In the genomic region with DNA sequence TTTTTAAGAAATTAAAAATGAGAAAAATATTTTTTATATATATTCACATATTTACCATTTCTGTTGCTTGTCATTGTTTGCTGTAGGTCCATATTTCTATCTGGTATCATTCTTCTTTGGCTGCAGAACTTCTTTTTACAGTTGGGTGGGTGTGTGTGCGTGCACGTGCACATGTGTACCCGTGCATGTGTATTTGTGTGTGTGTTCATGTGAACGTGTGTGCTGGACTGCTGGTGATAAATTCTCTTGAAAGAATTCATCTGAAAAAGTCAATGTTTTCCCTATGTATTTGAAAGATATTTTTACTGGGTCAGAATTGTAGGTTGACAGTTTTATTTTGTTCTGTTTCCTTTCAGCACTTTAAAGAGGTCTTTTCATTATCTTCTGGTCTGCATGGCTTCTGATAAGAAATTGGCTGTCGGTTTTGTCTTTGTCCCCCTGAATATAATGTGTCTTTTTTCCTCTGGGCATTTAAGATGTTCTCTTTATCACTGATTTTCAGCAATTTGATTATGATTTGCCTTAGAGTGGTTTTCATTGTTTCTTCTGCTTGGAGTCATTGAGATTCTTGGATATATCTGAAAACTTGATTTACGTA, we compare ENCODE assay signal across 1 cellular context.
TF ChIP-seq lines count a peak whose summit lies in the region.

No MANE protein-coding gene starts in this region.

TF ChIP-seq in K562, 482 proteins besides CTCF, POLR2A, EP300 and RAD21 (continued from another document):
- TF ChIP-seq, protein P1, sequence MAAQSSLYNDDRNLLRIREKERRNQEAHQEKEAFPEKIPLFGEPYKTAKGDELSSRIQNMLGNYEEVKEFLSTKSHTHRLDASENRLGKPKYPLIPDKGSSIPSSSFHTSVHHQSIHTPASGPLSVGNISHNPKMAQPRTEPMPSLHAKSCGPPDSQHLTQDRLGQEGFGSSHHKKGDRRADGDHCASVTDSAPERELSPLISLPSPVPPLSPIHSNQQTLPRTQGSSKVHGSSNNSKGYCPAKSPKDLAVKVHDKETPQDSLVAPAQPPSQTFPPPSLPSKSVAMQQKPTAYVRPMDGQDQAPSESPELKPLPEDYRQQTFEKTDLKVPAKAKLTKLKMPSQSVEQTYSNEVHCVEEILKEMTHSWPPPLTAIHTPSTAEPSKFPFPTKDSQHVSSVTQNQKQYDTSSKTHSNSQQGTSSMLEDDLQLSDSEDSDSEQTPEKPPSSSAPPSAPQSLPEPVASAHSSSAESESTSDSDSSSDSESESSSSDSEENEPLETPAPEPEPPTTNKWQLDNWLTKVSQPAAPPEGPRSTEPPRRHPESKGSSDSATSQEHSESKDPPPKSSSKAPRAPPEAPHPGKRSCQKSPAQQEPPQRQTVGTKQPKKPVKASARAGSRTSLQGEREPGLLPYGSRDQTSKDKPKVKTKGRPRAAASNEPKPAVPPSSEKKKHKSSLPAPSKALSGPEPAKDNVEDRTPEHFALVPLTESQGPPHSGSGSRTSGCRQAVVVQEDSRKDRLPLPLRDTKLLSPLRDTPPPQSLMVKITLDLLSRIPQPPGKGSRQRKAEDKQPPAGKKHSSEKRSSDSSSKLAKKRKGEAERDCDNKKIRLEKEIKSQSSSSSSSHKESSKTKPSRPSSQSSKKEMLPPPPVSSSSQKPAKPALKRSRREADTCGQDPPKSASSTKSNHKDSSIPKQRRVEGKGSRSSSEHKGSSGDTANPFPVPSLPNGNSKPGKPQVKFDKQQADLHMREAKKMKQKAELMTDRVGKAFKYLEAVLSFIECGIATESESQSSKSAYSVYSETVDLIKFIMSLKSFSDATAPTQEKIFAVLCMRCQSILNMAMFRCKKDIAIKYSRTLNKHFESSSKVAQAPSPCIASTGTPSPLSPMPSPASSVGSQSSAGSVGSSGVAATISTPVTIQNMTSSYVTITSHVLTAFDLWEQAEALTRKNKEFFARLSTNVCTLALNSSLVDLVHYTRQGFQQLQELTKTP (IDR thresholded peaks at IDR 0.05; ENCODE audit: low read depth in 1 of 2, partially characterized antibody in 2 of 2): peak in 1 of 2 experiments; percentile 25
- TF ChIP-seq, protein P2, sequence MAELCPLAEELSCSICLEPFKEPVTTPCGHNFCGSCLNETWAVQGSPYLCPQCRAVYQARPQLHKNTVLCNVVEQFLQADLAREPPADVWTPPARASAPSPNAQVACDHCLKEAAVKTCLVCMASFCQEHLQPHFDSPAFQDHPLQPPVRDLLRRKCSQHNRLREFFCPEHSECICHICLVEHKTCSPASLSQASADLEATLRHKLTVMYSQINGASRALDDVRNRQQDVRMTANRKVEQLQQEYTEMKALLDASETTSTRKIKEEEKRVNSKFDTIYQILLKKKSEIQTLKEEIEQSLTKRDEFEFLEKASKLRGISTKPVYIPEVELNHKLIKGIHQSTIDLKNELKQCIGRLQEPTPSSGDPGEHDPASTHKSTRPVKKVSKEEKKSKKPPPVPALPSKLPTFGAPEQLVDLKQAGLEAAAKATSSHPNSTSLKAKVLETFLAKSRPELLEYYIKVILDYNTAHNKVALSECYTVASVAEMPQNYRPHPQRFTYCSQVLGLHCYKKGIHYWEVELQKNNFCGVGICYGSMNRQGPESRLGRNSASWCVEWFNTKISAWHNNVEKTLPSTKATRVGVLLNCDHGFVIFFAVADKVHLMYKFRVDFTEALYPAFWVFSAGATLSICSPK (IDR thresholded peaks at IDR 0.05; ENCODE audit: borderline replicate concordance): no peak
- TF ChIP-seq NCOA1 (IDR thresholded peaks at IDR 0.05; ENCODE audit: low read depth) (no peak), ZNF134 (CRISPR knock-in tag; conservative IDR thresholded peaks at IDR 0.05) (no peak), YBX1 (IDR thresholded peaks at IDR 0.05) (no peak), IFI16 (CRISPR knock-in tag; IDR thresholded peaks at IDR 0.05) (no peak), NONO (IDR thresholded peaks at IDR 0.05; ENCODE audit: low read depth in 2 of 2, low read length in 1 of 2) (no peak), THRAP3 (IDR thresholded peaks at IDR 0.05; ENCODE audit: borderline replicate concordance) (no peak), DPF2 (IDR thresholded peaks at IDR 0.05) (peak; percentile 81), ESRRB (CRISPR knock-in tag; IDR thresholded peaks at IDR 0.05; ENCODE audit: borderline replicate concordance) (no peak), BHLHE40 (IDR thresholded peaks at IDR 0.05; ENCODE audit: low read length) (peak; percentile 93), KLF16 (IDR thresholded peaks at IDR 0.05) (no peak), HCFC1 (IDR thresholded peaks at IDR 0.05; ENCODE audit: low read depth, low read length) (no peak), ZNF282 (CRISPR knock-in tag; IDR thresholded peaks at IDR 0.05) (no peak), POLR3A (IDR thresholded peaks at IDR 0.05; ENCODE audit: borderline replicate concordance, extremely low read depth, insufficient read depth, insufficient read length) (no peak), NFYB (IDR thresholded peaks at IDR 0.05; ENCODE audit: extremely low read depth, insufficient read length) (no peak), POLR2AphosphoS2 (IDR thresholded peaks at IDR 0.05; ENCODE audit: low read length) (no peak), STAG1 (CRISPR knock-in tag; IDR thresholded peaks at IDR 0.05; ENCODE audit: borderline replicate concordance) (no peak), HDAC3 (IDR thresholded peaks at IDR 0.05; ENCODE audit: borderline replicate concordance, partially characterized antibody) (peak; percentile 23), ZNF133 (CRISPR knock-in tag; IDR thresholded peaks at IDR 0.05) (no peak), NCOR1 (IDR thresholded peaks at IDR 0.05) (peak; percentile 46), EGR1 (conservative IDR thresholded peaks at IDR 0.05) (no peak), EHMT2 (IDR thresholded peaks at IDR 0.05) (no peak), NR2C1 (IDR thresholded peaks at IDR 0.05) (no peak), NR2C1 (tag; IDR thresholded peaks at IDR 0.05) (no peak), ZNF57 (CRISPR knock-in tag; IDR thresholded peaks at IDR 0.05) (no peak), HNRNPH1 (optimal IDR thresholded peaks at IDR 0.05; ENCODE audit: low read depth, low read length) (no peak), SAP30 (IDR thresholded peaks at IDR 0.05; ENCODE audit: borderline replicate concordance, insufficient read depth, low read depth, low read length, poor library complexity, severe bottlenecking) (no peak), PCBP2 (IDR thresholded peaks at IDR 0.05; ENCODE audit: low read depth, low read length, poor library complexity, severe bottlenecking) (no peak), ELF4 (CRISPR knock-in tag; IDR thresholded peaks at IDR 0.05) (no peak), SIN3A (IDR thresholded peaks at IDR 0.05; ENCODE audit: borderline replicate concordance in 2 of 2, control insufficient read depth in 1 of 2, low read depth in 2 of 2, low read length in 2 of 2) (no peak), STAT5B (CRISPR knock-in tag; IDR thresholded peaks at IDR 0.05) (no peak)
- TF ChIP-seq, protein P3, sequence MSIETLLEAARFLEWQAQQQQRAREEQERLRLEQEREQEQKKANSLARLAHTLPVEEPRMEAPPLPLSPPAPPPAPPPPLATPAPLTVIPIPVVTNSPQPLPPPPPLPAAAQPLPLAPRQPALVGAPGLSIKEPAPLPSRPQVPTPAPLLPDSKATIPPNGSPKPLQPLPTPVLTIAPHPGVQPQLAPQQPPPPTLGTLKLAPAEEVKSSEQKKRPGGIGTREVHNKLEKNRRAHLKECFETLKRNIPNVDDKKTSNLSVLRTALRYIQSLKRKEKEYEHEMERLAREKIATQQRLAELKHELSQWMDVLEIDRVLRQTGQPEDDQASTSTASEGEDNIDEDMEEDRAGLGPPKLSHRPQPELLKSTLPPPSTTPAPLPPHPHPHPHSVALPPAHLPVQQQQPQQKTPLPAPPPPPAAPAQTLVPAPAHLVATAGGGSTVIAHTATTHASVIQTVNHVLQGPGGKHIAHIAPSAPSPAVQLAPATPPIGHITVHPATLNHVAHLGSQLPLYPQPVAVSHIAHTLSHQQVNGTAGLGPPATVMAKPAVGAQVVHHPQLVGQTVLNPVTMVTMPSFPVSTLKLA (conservative IDR thresholded peaks at IDR 0.05): peak; percentile 71 to 84
- TF ChIP-seq, protein P4, sequence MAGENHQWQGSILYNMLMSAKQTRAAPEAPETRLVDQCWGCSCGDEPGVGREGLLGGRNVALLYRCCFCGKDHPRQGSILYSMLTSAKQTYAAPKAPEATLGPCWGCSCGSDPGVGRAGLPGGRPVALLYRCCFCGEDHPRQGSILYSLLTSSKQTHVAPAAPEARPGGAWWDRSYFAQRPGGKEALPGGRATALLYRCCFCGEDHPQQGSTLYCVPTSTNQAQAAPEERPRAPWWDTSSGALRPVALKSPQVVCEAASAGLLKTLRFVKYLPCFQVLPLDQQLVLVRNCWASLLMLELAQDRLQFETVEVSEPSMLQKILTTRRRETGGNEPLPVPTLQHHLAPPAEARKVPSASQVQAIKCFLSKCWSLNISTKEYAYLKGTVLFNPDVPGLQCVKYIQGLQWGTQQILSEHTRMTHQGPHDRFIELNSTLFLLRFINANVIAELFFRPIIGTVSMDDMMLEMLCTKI (IDR thresholded peaks at IDR 0.05; ENCODE audit: partially characterized antibody): no peak
- TF ChIP-seq, protein P5, sequence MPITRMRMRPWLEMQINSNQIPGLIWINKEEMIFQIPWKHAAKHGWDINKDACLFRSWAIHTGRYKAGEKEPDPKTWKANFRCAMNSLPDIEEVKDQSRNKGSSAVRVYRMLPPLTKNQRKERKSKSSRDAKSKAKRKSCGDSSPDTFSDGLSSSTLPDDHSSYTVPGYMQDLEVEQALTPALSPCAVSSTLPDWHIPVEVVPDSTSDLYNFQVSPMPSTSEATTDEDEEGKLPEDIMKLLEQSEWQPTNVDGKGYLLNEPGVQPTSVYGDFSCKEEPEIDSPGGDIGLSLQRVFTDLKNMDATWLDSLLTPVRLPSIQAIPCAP (CRISPR knock-in tag; IDR thresholded peaks at IDR 0.05; ENCODE audit: borderline replicate concordance): no peak
- TF ChIP-seq, protein P6, sequence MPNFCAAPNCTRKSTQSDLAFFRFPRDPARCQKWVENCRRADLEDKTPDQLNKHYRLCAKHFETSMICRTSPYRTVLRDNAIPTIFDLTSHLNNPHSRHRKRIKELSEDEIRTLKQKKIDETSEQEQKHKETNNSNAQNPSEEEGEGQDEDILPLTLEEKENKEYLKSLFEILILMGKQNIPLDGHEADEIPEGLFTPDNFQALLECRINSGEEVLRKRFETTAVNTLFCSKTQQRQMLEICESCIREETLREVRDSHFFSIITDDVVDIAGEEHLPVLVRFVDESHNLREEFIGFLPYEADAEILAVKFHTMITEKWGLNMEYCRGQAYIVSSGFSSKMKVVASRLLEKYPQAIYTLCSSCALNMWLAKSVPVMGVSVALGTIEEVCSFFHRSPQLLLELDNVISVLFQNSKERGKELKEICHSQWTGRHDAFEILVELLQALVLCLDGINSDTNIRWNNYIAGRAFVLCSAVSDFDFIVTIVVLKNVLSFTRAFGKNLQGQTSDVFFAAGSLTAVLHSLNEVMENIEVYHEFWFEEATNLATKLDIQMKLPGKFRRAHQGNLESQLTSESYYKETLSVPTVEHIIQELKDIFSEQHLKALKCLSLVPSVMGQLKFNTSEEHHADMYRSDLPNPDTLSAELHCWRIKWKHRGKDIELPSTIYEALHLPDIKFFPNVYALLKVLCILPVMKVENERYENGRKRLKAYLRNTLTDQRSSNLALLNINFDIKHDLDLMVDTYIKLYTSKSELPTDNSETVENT (CRISPR knock-in tag; IDR thresholded peaks at IDR 0.05): no peak
- TF ChIP-seq, protein P7, sequence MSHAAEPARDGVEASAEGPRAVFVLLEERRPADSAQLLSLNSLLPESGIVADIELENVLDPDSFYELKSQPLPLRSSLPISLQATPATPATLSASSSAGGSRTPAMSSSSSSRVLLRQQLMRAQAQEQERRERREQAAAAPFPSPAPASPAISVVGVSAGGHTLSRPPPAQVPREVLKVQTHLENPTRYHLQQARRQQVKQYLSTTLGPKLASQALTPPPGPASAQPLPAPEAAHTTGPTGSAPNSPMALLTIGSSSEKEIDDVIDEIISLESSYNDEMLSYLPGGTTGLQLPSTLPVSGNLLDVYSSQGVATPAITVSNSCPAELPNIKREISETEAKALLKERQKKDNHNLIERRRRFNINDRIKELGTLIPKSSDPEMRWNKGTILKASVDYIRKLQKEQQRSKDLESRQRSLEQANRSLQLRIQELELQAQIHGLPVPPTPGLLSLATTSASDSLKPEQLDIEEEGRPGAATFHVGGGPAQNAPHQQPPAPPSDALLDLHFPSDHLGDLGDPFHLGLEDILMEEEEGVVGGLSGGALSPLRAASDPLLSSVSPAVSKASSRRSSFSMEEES (CRISPR knock-in tag; IDR thresholded peaks at IDR 0.05): no peak
